Comparison of ENCODE assay signal across 10 cellular contexts in the genomic region with DNA sequence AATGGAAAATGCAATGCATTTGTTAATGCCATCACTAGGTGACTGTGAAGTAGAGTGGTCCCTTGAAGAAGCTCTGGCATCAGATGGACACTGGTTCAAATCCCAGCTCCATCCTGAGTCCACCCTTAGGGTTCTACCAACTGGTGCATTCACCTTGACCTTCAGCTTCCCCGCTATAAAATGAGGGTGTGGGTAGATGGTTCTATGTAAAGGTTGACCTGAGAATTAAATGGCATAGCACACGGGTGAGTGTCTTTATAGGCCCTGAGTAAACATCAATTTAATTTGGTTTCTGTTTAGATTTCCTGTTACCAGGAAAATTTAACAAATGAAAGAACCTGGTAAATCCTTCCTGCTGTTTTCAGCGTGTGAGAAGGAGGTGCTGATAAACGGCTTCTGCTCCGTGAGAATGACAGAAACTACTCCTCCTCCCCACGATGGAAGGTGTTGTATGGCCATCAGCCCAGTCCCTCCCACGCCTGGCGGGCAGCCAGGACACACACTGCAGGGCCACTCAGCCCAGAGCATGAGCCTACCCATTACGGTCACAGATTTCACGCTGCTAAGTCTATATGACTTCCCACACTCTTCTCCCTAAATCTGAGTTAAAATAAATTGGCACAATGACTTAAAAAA.
DNase-seq lines count a peak whose midpoint lies in the region; ATAC-seq and TF ChIP-seq lines count a peak whose summit lies in the region.
"Had no signal": no experiment of that assay in that cellular context is flagged by ENCODE, and none has a peak within 500 bp of the region (broad histone marks: within the 10 kb centered on the region; RNA-seq: fewer than 3 reads in every experiment).

No MANE protein-coding gene starts in this region.

- no peak overlapping the region for H3K4me2 ChIP-seq in neuronal stem cell (ENCODE audit: insufficient read depth, low read length, poor library complexity, severe bottlenecking)

- DNase-seq in A673 (ENCODE audit: low spot score) (peak; percentile 26), NCI-H2029 (lab: John Stamatoyannopoulos, UW) (peak; percentile 92), breast epithelium (ENCODE audit: low spot score in 2 of 2) (peak; percentile 74 to 86), left lung (peak; percentile 73 to 90), MV-4-11 (lab: John Stamatoyannopoulos, UW) (no peak), neuronal stem cell (ENCODE audit: low spot score) (no peak)
- no peak for DNase-seq in CD4-positive, alpha-beta memory T cell
- DNase-seq: activated T-cell treated with anti-CD3 and anti-CD28 coated beads for 4 hours, AML-193 had no signal

- peaks cover 38% of the 10 kb centered on the region for H3K27me3 ChIP-seq in A673 (replicated peaks; ENCODE audit: insufficient read depth, low read depth, low read length, poor library complexity)
- no peaks in the 10 kb centered on the region for H3K27me3 ChIP-seq in breast epithelium
- no peaks in the 10 kb centered on the region for H3K27me3 ChIP-seq in left lung
- no peaks in the 10 kb centered on the region for H3K27me3 ChIP-seq in neuronal stem cell (ENCODE audit: control insufficient read depth in 3 of 3, insufficient read depth in 3 of 3, low read depth in 1 of 3, low read length in 3 of 3)
- H3K27me3 ChIP-seq in CD4-positive, alpha-beta memory T cell (ENCODE audit: insufficient read depth, low read length), result no peaks in the 10 kb centered on the region

- intact Hi-C loops in A673 (cut with micrococcal nuclease; ENCODE audit: unreplicated experiment) (no loop called here), breast epithelium (cut with DNase I; ENCODE audit: low total_unique reads) (no loop called here), left lung (cut with DNase I) (no loop called here)
- intact Hi-C loops in CD4-positive, alpha-beta memory T cell (cut with micrococcal nuclease), result no loop called here

- no peak overlapping the region for H2BK15ac ChIP-seq in neuronal stem cell (ENCODE audit: low read length)

- H3K9me3 ChIP-seq in A673 (ENCODE audit: low read depth, low read length, poor library complexity, severe bottlenecking) (no peaks in the 10 kb centered on the region), breast epithelium (no peaks in the 10 kb centered on the region), left lung (no peaks in the 10 kb centered on the region), neuronal stem cell (replicated peaks in 1 of 2; ENCODE audit: control insufficient read depth in 2 of 2, insufficient read depth in 1 of 2, low read depth in 1 of 2, low read length in 2 of 2) (peaks cover 0 to 2% of the 10 kb centered on the region in 2 donors)
- no peaks in the 10 kb centered on the region for H3K9me3 ChIP-seq in CD4-positive, alpha-beta memory T cell (ENCODE audit: control insufficient read depth in 1 of 2, low read length in 2 of 2)

- peak; percentile 92 for ATAC-seq in left lung
- no peak for ATAC-seq in GM19023 (IDR thresholded peaks at IDR 0.05; ENCODE audit: unreplicated experiment)

- BruUV-seq in A673 (replicated peaks; lab: Mats Ljungman, UMichigan), result no TSS peak

- no peak overlapping the region for H2AFZ ChIP-seq in neuronal stem cell (ENCODE audit: low read length)

- no peak overlapping the region for H4K91ac ChIP-seq in neuronal stem cell (ENCODE audit: low read depth, low read length, poor library complexity)

- H4K8ac ChIP-seq in neuronal stem cell (ENCODE audit: low read depth, low read length), result no peak overlapping the region

- peaks cover 0 to 9% (median 0%) of the 10 kb centered on the region in 8 donors for H3K9me3 Mint-ChIP-seq in CD4-positive, alpha-beta memory T cell

- H3K27ac ChIP-seq in A673 (ENCODE audit: low read depth, low read length, poor library complexity, severe bottlenecking) (no peak overlapping the region), breast epithelium (no peak overlapping the region), left lung (no peak overlapping the region), neuronal stem cell (replicated peaks; ENCODE audit: low read length) (no peak overlapping the region)
- H3K27ac ChIP-seq in CD4-positive, alpha-beta memory T cell (ENCODE audit: low read depth, low read length), result no peak overlapping the region

- H3K4me3 Mint-ChIP-seq in CD4-positive, alpha-beta memory T cell, result no peak overlapping the region

- CTCF ChIA-PET in A673 (lab: Charles Lee), result interaction anchor here (0.5 kb wide), 1 partner anchor 10 kb away, joined by 3 read pairs; no protein-coding TSS in a partner anchor
- CTCF ChIA-PET in CD4-positive, alpha-beta memory T cell (lab: Charles Lee; ENCODE audit: partially characterized antibody), result no interaction called here

- no peak overlapping the region for H2BK120ac ChIP-seq in neuronal stem cell (ENCODE audit: low read depth, low read length)

- no peak overlapping the region for H2AK5ac ChIP-seq in neuronal stem cell (ENCODE audit: low read depth, low read length)

- no peak overlapping the region for H2BK5ac ChIP-seq in neuronal stem cell (ENCODE audit: low read length)

- H3K14ac ChIP-seq in neuronal stem cell (ENCODE audit: low read length), result no peak overlapping the region

- no peaks in the 10 kb centered on the region for H3K36me3 Mint-ChIP-seq in CD4-positive, alpha-beta memory T cell

- TF ChIP-seq CTCF in A673 (conservative IDR thresholded peaks at IDR 0.05; ENCODE audit: low read depth, low read length), result no peak
- no peak for TF ChIP-seq CTCF in breast epithelium (IDR thresholded peaks at IDR 0.05)
- no peak for TF ChIP-seq CTCF in left lung (IDR thresholded peaks at IDR 0.05)

- no peak overlapping the region for H3K27ac Mint-ChIP-seq in CD4-positive, alpha-beta memory T cell

- H3K9ac ChIP-seq in neuronal stem cell (ENCODE audit: low read depth, low read length, poor library complexity), result no peak overlapping the region

- H3K36me3 ChIP-seq in A673 (ENCODE audit: insufficient read depth, low read length, poor library complexity, severe bottlenecking) (no peaks in the 10 kb centered on the region), breast epithelium (no peaks in the 10 kb centered on the region), left lung (peaks cover 0 to 47% of the 10 kb centered on the region in 2 donors), neuronal stem cell (replicated peaks in 1 of 2; ENCODE audit: control insufficient read depth in 2 of 2, insufficient read depth in 2 of 2, low read length in 2 of 2) (peaks cover 0 to 25% of the 10 kb centered on the region in 2 donors)
- H3K36me3 ChIP-seq in CD4-positive, alpha-beta memory T cell (ENCODE audit: insufficient read depth, low read length), result no peaks in the 10 kb centered on the region

- no peak for TF ChIP-seq POLR2A in breast epithelium (IDR thresholded peaks at IDR 0.05)

- peaks cover 2% of the 10 kb centered on the region for H3K79me1 ChIP-seq in neuronal stem cell (ENCODE audit: low read depth, low read length)

- no peak overlapping the region for H2BK12ac ChIP-seq in neuronal stem cell (ENCODE audit: low read length)

- no peaks in the 10 kb centered on the region for H3K4me1 ChIP-seq in A673 (ENCODE audit: insufficient read depth, low read length, poor library complexity, severe bottlenecking)
- H3K4me1 ChIP-seq in breast epithelium, result peaks cover 0 to 8% of the 10 kb centered on the region in 2 donors
- H3K4me1 ChIP-seq in left lung, result peaks cover 0 to 11% of the 10 kb centered on the region in 2 donors
- H3K4me1 ChIP-seq in neuronal stem cell (ENCODE audit: control insufficient read depth in 2 of 2, insufficient read depth in 1 of 2, low read depth in 1 of 2, low read length in 2 of 2), result peaks cover 0 to 6% of the 10 kb centered on the region in 2 donors
- no peaks in the 10 kb centered on the region for H3K4me1 ChIP-seq in CD4-positive, alpha-beta memory T cell (ENCODE audit: insufficient read depth, low read length)

- H3K4me3 ChIP-seq in A673 (ENCODE audit: low read depth, low read length, poor library complexity, severe bottlenecking) (no peak overlapping the region), breast epithelium (no peak overlapping the region), left lung (no peak overlapping the region), neuronal stem cell (ENCODE audit: low read length in 2 of 2) (no peak overlapping the region)
- no peak overlapping the region for H3K4me3 ChIP-seq in CD4-positive, alpha-beta memory T cell (ENCODE audit: low read length in 2 of 2)

- H3K4ac ChIP-seq in neuronal stem cell (ENCODE audit: low read length), result no peak overlapping the region

- H3K18ac ChIP-seq in neuronal stem cell (ENCODE audit: low read length), result no peak overlapping the region

- POLR2A ChIA-PET in A673 (lab: Charles Lee; ENCODE audit: low non-redundant PET), result no interaction called here
- POLR2A ChIA-PET in CD4-positive, alpha-beta memory T cell (lab: Charles Lee; ENCODE audit: partially characterized antibody), result no interaction called here

- no peaks in the 10 kb centered on the region for H3K27me3 Mint-ChIP-seq in CD4-positive, alpha-beta memory T cell

- no peak overlapping the region for H3K23ac ChIP-seq in neuronal stem cell (ENCODE audit: low read depth, low read length, poor library complexity)

- no CpG with 5 or more reads among the region's 10 CpGs for WGBS in neuronal stem cell (ENCODE audit: extremely low coverage in 2 of 2, insufficient read length in 2 of 2, insufficient replicate concordance in 1 of 2), 2 donors

- no peaks in the 10 kb centered on the region for H3K4me1 Mint-ChIP-seq in CD4-positive, alpha-beta memory T cell

Comparison
In these comparisons a context has a peak if more than half of its experiments do, and no peak if none do; other contexts are left out.
1. DNase-seq: peak in A673 (single experiment), NCI-H2029 (single experiment), breast epithelium (2 of 2) and left lung (2 of 2); none in MV-4-11 (single experiment), neuronal stem cell (single experiment) and CD4-positive, alpha-beta memory T cell (0 of 5).